ENCODE assay signal across 15 cellular contexts in genomic region chr3:187456268-187456667, GRCh38.
DNase-seq lines count a peak whose midpoint lies in the region; ATAC-seq, FAIRE-seq and TF ChIP-seq lines count a peak whose summit lies in the region.
"Had no signal": no experiment of that assay in that cellular context is flagged by ENCODE, and none has a peak within 500 bp of the region (broad histone marks: within the 10 kb centered on the region; RNA-seq: fewer than 3 reads in every experiment).

No MANE protein-coding gene starts in this region.

- WGBS in body of pancreas, 2 donors: 0 to 14% methylated on average over 1 of the region's 1 CpG

- ATAC-seq in body of pancreas (no peak), left ventricle myocardium superior (peak; percentile 76), HG03432 (IDR thresholded peaks at IDR 0.05; ENCODE audit: unreplicated experiment) (no peak), HG03045 (IDR thresholded peaks at IDR 0.05; ENCODE audit: unreplicated experiment) (no peak), left lung (no peak)

- no peak for TF ChIP-seq POLR2A in body of pancreas (IDR thresholded peaks at IDR 0.05)

- CTCF ChIA-PET in HEK293 (lab: Yijun Ruan, JAX): interaction anchor here (0.7 kb wide), 1 partner anchor 156 kb away, joined by 3 read pairs; no protein-coding TSS in a partner anchor

- H3K27ac ChIP-seq in HEK293 (ENCODE audit: extremely low read depth, low read depth, low read length): no peak overlapping the region
- no peak overlapping the region for H3K27ac ChIP-seq in body of pancreas
- no peak overlapping the region for H3K27ac ChIP-seq in left lung

- H3K9me3 ChIP-seq in HEK293 (ENCODE audit: control insufficient read depth, insufficient read depth, low read depth, low read length): no peaks in the 10 kb centered on the region
- no peaks in the 10 kb centered on the region for H3K9me3 ChIP-seq in body of pancreas
- no peaks in the 10 kb centered on the region for H3K9me3 ChIP-seq in left lung

- intact Hi-C loops in body of pancreas (cut with DNase I) (no loop called here), left ventricle myocardium superior (cut with micrococcal nuclease) (no loop called here), left lung (cut with DNase I) (no loop called here)

- H3K4me1 ChIP-seq in HEK293 (ENCODE audit: control insufficient read depth, insufficient read depth, low read length): no peaks in the 10 kb centered on the region
- no peaks in the 10 kb centered on the region for H3K4me1 ChIP-seq in body of pancreas
- H3K4me1 ChIP-seq in left lung: no peaks in the 10 kb centered on the region

- H3K36me3 ChIP-seq in HEK293 (ENCODE audit: control insufficient read depth in 2 of 2, insufficient read depth in 1 of 2, low read length in 2 of 2) (no peaks in the 10 kb centered on the region), body of pancreas (replicated peaks in 1 of 2; ENCODE audit: insufficient read depth in 1 of 2, low read depth in 2 of 2) (no peaks in the 10 kb centered on the region), left lung (no peaks in the 10 kb centered on the region)

- TF ChIP-seq CTCF in HEK293 (tag by site-specific recombination; IDR thresholded peaks at IDR 0.05) (no peak), body of pancreas (IDR thresholded peaks at IDR 0.05) (no peak), left lung (IDR thresholded peaks at IDR 0.05) (no peak)

- FAIRE-seq in urothelium cell line (lab: Jason Lieb, UNC): no peak

- H3K4me3 ChIP-seq in HEK293 (ENCODE audit: low read depth, low read length) (no peak overlapping the region), body of pancreas (no peak overlapping the region), left lung (no peak overlapping the region)

- H3K27me3 ChIP-seq in body of pancreas (no peaks in the 10 kb centered on the region), left lung (no peaks in the 10 kb centered on the region)

- POLR2A ChIA-PET in HEK293 (lab: Yijun Ruan, JAX): no interaction called here

- peak; percentile 24 to 54 (median 39) for DNase-seq in body of pancreas
- peak; percentile 66 for DNase-seq in left ventricle myocardium superior
- DNase-seq in smooth muscle cell of the brain vasculature (ENCODE audit: low read depth, low spot score): peak; percentile 18
- no peak for DNase-seq in urothelium cell line (ENCODE audit: low spot score)
- DNase-seq in left lung: no peak
- DNase-seq: activated CD8-positive, alpha-beta memory T cell treated with anti-CD3 and anti-CD28 coated beads for 24 hours; activated naive CD4-positive, alpha-beta T cell treated with anti-CD3 and anti-CD28 coated beads, Interleukin-2, amount 10 ng/mL, durations not matched to agents 7 days and 5 days; effector memory CD4-positive, alpha-beta T cell; HCEC 1CT; naive B cell; NCI-H2081 treated with DMSO at 0.1 percent for 48 hours; OCI-M1 had no signal

TF ChIP-seq in HEK293, 187 proteins besides CTCF, POLR2A, EP300 and RAD21:
- TF ChIP-seq WT1 (tag by site-specific recombination; IDR thresholded peaks at IDR 0.05): no peak
- peak; percentile 46 for TF ChIP-seq FEZF1 (tag by site-specific recombination; IDR thresholded peaks at IDR 0.05)

Comparison
In these comparisons a context has a peak if more than half of its experiments do, and no peak if none do; other contexts are left out.
1. DNase-seq: peak in body of pancreas (4 of 4), left ventricle myocardium superior (single experiment) and smooth muscle cell of the brain vasculature (single experiment); none in urothelium cell line (single experiment) and left lung (0 of 2).